In genomic region chr1:119372493-119373086, GRCh38 we compare ENCODE assay signal across 8 cellular contexts. TPM values are rescaled to one million over a fixed set of nuclear protein-coding genes. Genes with fewer than 3 reads are reported as not detected.
DNase-seq lines count a peak whose midpoint lies in the region; ATAC-seq and TF ChIP-seq lines count a peak whose summit lies in the region.

No MANE protein-coding gene starts in this region.

- H3K4me3 ChIP-seq in WERI-Rb-1 (ENCODE audit: low read depth, low read length) (no peak overlapping the region), mucosa of descending colon (no peak overlapping the region)

- H3K4me3 Mint-ChIP-seq in activated T-cell treated with anti-CD3 and anti-CD28 coated beads, Interleukin-2, amount 50 U/mL, for 24 hours: no peak overlapping the region

- intact Hi-C loops in mucosa of descending colon (cut with DNase I, micrococcal nuclease): no loop called here

- H3K27me3 ChIP-seq in WERI-Rb-1 (ENCODE audit: insufficient read depth, low read depth, severe bottlenecking): peaks cover 14% of the 10 kb centered on the region

- no peak overlapping the region for H3K27ac ChIP-seq in WERI-Rb-1

- ATAC-seq in GM18909 (IDR thresholded peaks at IDR 0.05; ENCODE audit: poor library complexity, unreplicated experiment) (peak; percentile 54), HG03460 (IDR thresholded peaks at IDR 0.05; ENCODE audit: unreplicated experiment) (peak; percentile 53), mucosa of descending colon (peak; percentile 83)

- H3K4me1 ChIP-seq in mucosa of descending colon (ENCODE audit: low read depth): peaks cover 4% of the 10 kb centered on the region

- no peaks in the 10 kb centered on the region for H3K9me3 Mint-ChIP-seq in activated T-cell treated with anti-CD3 and anti-CD28 coated beads, Interleukin-2, amount 50 U/mL, for 24 hours

- peaks cover 12% of the 10 kb centered on the region for H3K4me1 Mint-ChIP-seq in activated T-cell treated with anti-CD3 and anti-CD28 coated beads, Interleukin-2, amount 50 U/mL, for 24 hours (ENCODE audit: low read depth)

- peaks cover 21% of the 10 kb centered on the region for H3K27me3 Mint-ChIP-seq in activated T-cell treated with anti-CD3 and anti-CD28 coated beads, Interleukin-2, amount 50 U/mL, for 24 hours

- TF ChIP-seq CTCF in WERI-Rb-1 (IDR thresholded peaks at IDR 0.05; ENCODE audit: low read depth, low read length) (peak; percentile 33; the same call in 1 of the 2 replicates), mucosa of descending colon (IDR thresholded peaks at IDR 0.05) (no peak)

- DNase-seq in COR-L47 (lab: John Stamatoyannopoulos, UW) (peak; percentile 55), WERI-Rb-1 (peak; percentile 52), mucosa of descending colon (peak in 1 of 3 donors; percentile 64), HK-2 (ENCODE audit: unreplicated experiment) (no peak)
- DNase-seq in activated T-cell treated with anti-CD3 and anti-CD28 coated beads, Interleukin-2, amount 50 U/mL, for 1 hour: no peak
- no peak for DNase-seq in activated T-cell treated with anti-CD3 and anti-CD28 coated beads, Interleukin-2, amount 50 U/mL, for 24 hours

- H3K36me3 Mint-ChIP-seq in activated T-cell treated with anti-CD3 and anti-CD28 coated beads, Interleukin-2, amount 50 U/mL, for 24 hours (ENCODE audit: low read depth): no peaks in the 10 kb centered on the region

- no peaks in the 10 kb centered on the region for H3K9me3 ChIP-seq in WERI-Rb-1 (ENCODE audit: severe bottlenecking)
- H3K9me3 ChIP-seq in mucosa of descending colon: no peaks in the 10 kb centered on the region

- no peaks in the 10 kb centered on the region for H3K36me3 ChIP-seq in WERI-Rb-1
- H3K36me3 ChIP-seq in mucosa of descending colon (ENCODE audit: low read depth): no peaks in the 10 kb centered on the region

- H3K27ac Mint-ChIP-seq in activated T-cell treated with anti-CD3 and anti-CD28 coated beads, Interleukin-2, amount 50 U/mL, for 24 hours: no peak overlapping the region

RNA-seq across cellular contexts. Expression of gene HAO2, which starts 4.0 kb away (rescaled TPM):
- total RNA-seq in mucosa of descending colon: not detected

RNA-seq across cellular contexts. Expression of gene HSD3B2, which starts 42.4 kb away (rescaled TPM):
- total RNA-seq in mucosa of descending colon: 10 to 100 TPM in 1 of 3 donors, 1 to 10 TPM in 2; 2.3 to 14.7 (median 4.1) TPM

Comparison
In these comparisons a context has a peak if more than half of its experiments do, and no peak if none do; other contexts are left out.
1. DNase-seq: peak in COR-L47 (single experiment) and WERI-Rb-1 (single experiment); none in activated T-cell treated with anti-CD3 and anti-CD28 coated beads, Interleukin-2, amount 50 U/mL, for 1 hour (single experiment), HK-2 (single experiment) and activated T-cell treated with anti-CD3 and anti-CD28 coated beads, Interleukin-2, amount 50 U/mL, for 24 hours (single experiment).
2. Peak in every context shown above with its lines, with median percentiles within 50 percentile points of each other: ATAC-seq.